In genomic region chr4:184246426-184246825, GRCh38 we compare ENCODE assay signal across 11 cellular contexts. TPM values are rescaled to one million over a fixed set of nuclear protein-coding genes. Genes with fewer than 3 reads are reported as not detected.
"Had no signal": no experiment of that assay in that cellular context is flagged by ENCODE, and none has a peak within 500 bp of the region (broad histone marks: within the 10 kb centered on the region; RNA-seq: fewer than 3 reads in every experiment).

No MANE protein-coding gene starts in this region.

- DNase-seq: GM23248, GOT3, H7, HFFc6 had no signal

- H3K4me3 ChIP-seq: GM23248, HAP-1 had no signal

- H3K27ac ChIP-seq: GM23248, HL-60 had no signal

- ATAC-seq: HCT116, HepG2 had no signal

- H3K9me3 Mint-ChIP-seq: HFFc6, IgD-negative memory B cell had no signal

- H3K4me1 ChIP-seq: HAP-1 had no signal

- H3K36me3 ChIP-seq: HAP-1 had no signal

- H3K27ac Mint-ChIP-seq: HFFc6, IgD-negative memory B cell had no signal

- H3K4me3 Mint-ChIP-seq: HFFc6, IgD-negative memory B cell had no signal

- H3K9me3 ChIP-seq: HAP-1 had no signal

- H3K36me3 Mint-ChIP-seq: IgD-negative memory B cell had no signal

RNA-seq across cellular contexts. Expression of gene ENPP6, which starts 28.8 kb away (rescaled TPM):
- total RNA-seq: GM23248, H4, H7, HepG2, HFFc6, HT1080 had no signal
